ENCODE assay signal across 9 cellular contexts in the genomic region with DNA sequence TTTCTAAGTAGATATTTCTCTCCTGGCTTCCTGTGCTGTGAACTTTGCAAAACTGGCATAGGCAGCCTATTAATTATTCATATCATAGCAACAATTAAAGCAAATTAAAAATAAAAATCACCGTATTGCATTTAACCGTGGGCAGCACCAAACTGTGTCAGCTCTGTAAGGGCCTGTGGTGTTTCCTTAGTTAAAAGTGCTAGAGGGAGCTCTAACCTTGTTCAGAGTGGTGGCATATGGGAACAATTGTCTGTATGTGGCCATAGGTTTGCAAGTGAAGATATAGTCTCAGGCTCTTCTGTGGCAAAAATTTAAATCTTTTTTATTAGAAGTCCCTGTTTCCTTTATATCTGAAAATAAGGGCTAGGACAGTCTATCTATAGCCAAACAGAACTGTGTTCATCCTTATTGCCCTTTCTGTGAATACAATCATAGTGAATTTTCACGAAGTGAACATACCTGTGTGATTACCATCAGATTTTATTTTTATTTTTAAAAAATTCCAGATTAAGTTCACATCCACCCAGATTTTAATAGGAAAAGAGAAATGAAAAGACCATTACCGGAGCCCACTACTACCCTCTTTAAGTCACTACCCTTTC.
DNase-seq lines count a peak whose midpoint lies in the region; ATAC-seq and TF ChIP-seq lines count a peak whose summit lies in the region.
"Had no signal": no experiment of that assay in that cellular context is flagged by ENCODE, and none has a peak within 500 bp of the region (broad histone marks: within the 10 kb centered on the region; RNA-seq: fewer than 3 reads in every experiment).

No MANE protein-coding gene starts in this region.

- no peak overlapping the region for H3K27ac ChIP-seq in hepatocyte
- H3K27ac ChIP-seq in coronary artery, result no peak overlapping the region

- H3K4me3 ChIP-seq in hepatocyte (no peak overlapping the region), coronary artery (no peak overlapping the region)

- H3K27me3 Mint-ChIP-seq in HFFc6 (ENCODE audit: insufficient read depth), result no peaks in the 10 kb centered on the region; the same call in 1 of the 2 replicates
- H3K27me3 Mint-ChIP-seq in activated naive CD4-positive, alpha-beta T cell treated with anti-CD3 and anti-CD28 coated beads for 36 hours (ENCODE audit: low read depth), result no peaks in the 10 kb centered on the region

- no peaks in the 10 kb centered on the region for H3K9me3 ChIP-seq in hepatocyte (ENCODE audit: low read depth)

- H3K27ac Mint-ChIP-seq in HFFc6, result no peak overlapping the region
- H3K27ac Mint-ChIP-seq in activated naive CD4-positive, alpha-beta T cell treated with anti-CD3 and anti-CD28 coated beads for 36 hours, result no peak overlapping the region

- no peaks in the 10 kb centered on the region for H3K9me2 ChIP-seq in hepatocyte (replicated peaks; ENCODE audit: insufficient read depth)

- H3K4me1 ChIP-seq in hepatocyte (ENCODE audit: insufficient read depth), result no peaks in the 10 kb centered on the region

- TF ChIP-seq CTCF in HFFc6 (IDR thresholded peaks at IDR 0.05) (peak; percentile 42), hepatocyte (IDR thresholded peaks at IDR 0.05; ENCODE audit: poor library complexity) (peak; percentile 42), coronary artery (IDR thresholded peaks at IDR 0.05) (no peak)

- H3K4me3 Mint-ChIP-seq in HFFc6, result no peak overlapping the region
- no peak overlapping the region for H3K4me3 Mint-ChIP-seq in activated naive CD4-positive, alpha-beta T cell treated with anti-CD3 and anti-CD28 coated beads for 36 hours

- H3K79me2 ChIP-seq in hepatocyte, result no peaks in the 10 kb centered on the region

- H3K4me1 Mint-ChIP-seq in HFFc6 (ENCODE audit: low read depth), result no peaks in the 10 kb centered on the region
- no peaks in the 10 kb centered on the region for H3K4me1 Mint-ChIP-seq in activated naive CD4-positive, alpha-beta T cell treated with anti-CD3 and anti-CD28 coated beads for 36 hours (ENCODE audit: low read depth)

- peaks cover 2% of the 10 kb centered on the region for H4K20me1 ChIP-seq in hepatocyte (ENCODE audit: insufficient read depth, poor library complexity, severe bottlenecking)

- CTCF ChIA-PET in activated naive CD4-positive, alpha-beta T cell treated with anti-CD3 and anti-CD28 coated beads for 36 hours (lab: Charles Lee), result no interaction called here

- no peak for ATAC-seq in HG03378 (IDR thresholded peaks at IDR 0.05; ENCODE audit: unreplicated experiment)

- H3K4me2 ChIP-seq in hepatocyte, result no peak overlapping the region

- no peaks in the 10 kb centered on the region for H3K36me3 ChIP-seq in hepatocyte (replicated peaks; ENCODE audit: insufficient read depth, low read depth)

- DNase-seq in D341Med (ENCODE audit: low spot score) (peak; percentile 35), HFFc6 (peak; percentile 6), SHP77 (lab: John Stamatoyannopoulos, UW) (peak; percentile 2 to 30), hepatocyte (ENCODE audit: low spot score) (peak; percentile 7), coronary artery (ENCODE audit: low spot score) (no peak), HuH-7.5 (ENCODE audit: low spot score) (no peak)
- no peak for DNase-seq in activated naive CD4-positive, alpha-beta T cell treated with anti-CD3 and anti-CD28 coated beads for 36 hours
- DNase-seq: NCI-H2107 had no signal

- 67% methylated on average over 4 of the region's 4 CpGs for WGBS in hepatocyte (ENCODE audit: low lambda C conversion rate, missing lambda C conversion rate)

- H2AFZ ChIP-seq in hepatocyte, result no peak overlapping the region

- H3K27me3 ChIP-seq in hepatocyte, result no peaks in the 10 kb centered on the region

- H3K36me3 Mint-ChIP-seq in HFFc6 (ENCODE audit: low read depth), result no peaks in the 10 kb centered on the region
- no peaks in the 10 kb centered on the region for H3K36me3 Mint-ChIP-seq in activated naive CD4-positive, alpha-beta T cell treated with anti-CD3 and anti-CD28 coated beads for 36 hours (ENCODE audit: low read depth)

- intact Hi-C loops in activated naive CD4-positive, alpha-beta T cell treated with anti-CD3 and anti-CD28 coated beads for 36 hours (cut with micrococcal nuclease), result no loop called here

- H3K9me3 Mint-ChIP-seq in HFFc6, result no peaks in the 10 kb centered on the region
- H3K9me3 Mint-ChIP-seq in activated naive CD4-positive, alpha-beta T cell treated with anti-CD3 and anti-CD28 coated beads for 36 hours, result no peaks in the 10 kb centered on the region

Comparison
In these comparisons a context has a peak if more than half of its experiments do, and no peak if none do; other contexts are left out.
1. DNase-seq: peak in D341Med (single experiment), HFFc6 (single experiment), SHP77 (2 of 2) and hepatocyte (single experiment); none in coronary artery (single experiment), activated naive CD4-positive, alpha-beta T cell treated with anti-CD3 and anti-CD28 coated beads for 36 hours (single experiment) and HuH-7.5 (single experiment).